1 cellular context compared by ENCODE assay signal in genomic region chr11:125857670-125858069, GRCh38. TPM values are rescaled to one million over a fixed set of nuclear protein-coding genes. Genes with fewer than 3 reads are reported as not detected.
"Had no signal": no experiment of that assay in that cellular context is flagged by ENCODE, and none has a peak within 500 bp of the region (broad histone marks: within the 10 kb centered on the region; RNA-seq: fewer than 3 reads in every experiment).

No MANE protein-coding gene starts in this region.

RNA-seq across cellular contexts. Expression of gene PATE4, which starts 24.6 kb away (rescaled TPM):
- total RNA-seq: GM12878 had no signal

RNA-seq across cellular contexts. Expression of gene DDX25, which starts 46.6 kb away (rescaled TPM):
- total RNA-seq: GM12878 had no signal
